10 cellular contexts compared by ENCODE assay signal in genomic region chr6:42260424-42260888, GRCh38. TPM values are rescaled to one million over a fixed set of nuclear protein-coding genes. Genes with fewer than 3 reads are reported as not detected.
DNase-seq lines count a peak whose midpoint lies in the region; ATAC-seq, FAIRE-seq and TF ChIP-seq lines count a peak whose summit lies in the region.
"Had no signal": no experiment of that assay in that cellular context is flagged by ENCODE, and none has a peak within 500 bp of the region (broad histone marks: within the 10 kb centered on the region; RNA-seq: fewer than 3 reads in every experiment).

No MANE protein-coding gene starts in this region.

- peaks cover 11% of the 10 kb centered on the region for H3K4me1 ChIP-seq in A549
- peaks cover 19% of the 10 kb centered on the region for H3K4me1 ChIP-seq in lower lobe of right lung

- no peak for TF ChIP-seq POLR2A in A549 (IDR thresholded peaks at IDR 0.05; ENCODE audit: low read length)

- H3K9me3 Mint-ChIP-seq in activated CD8-positive, alpha-beta T cell treated with anti-CD3 and anti-CD28 coated beads, Interleukin-2, amount 10 ng/mL, durations not matched to agents 7 days and 5 days (ENCODE audit: insufficient read depth) = no peaks in the 10 kb centered on the region

- CTCF ChIA-PET in A549 (lab: Yijun Ruan, JAX) = interaction anchor here (0.6 to 4.2 kb wide), 15 partner anchors 9 to 287 kb away, joined by 3 to 33 read pairs (median 4); no protein-coding TSS in a partner anchor
- CTCF ChIA-PET in activated CD8-positive, alpha-beta T cell treated with anti-CD3 and anti-CD28 coated beads, Interleukin-2, amount 10 ng/mL, durations not matched to agents 7 days and 5 days (lab: Charles Lee) = interaction anchor here (0.6 to 5.6 kb wide), 20 partner anchors 9 to 291 kb away, joined by 3 to 87 read pairs (median 3); partner anchors contain the start of genes MRPS10 and TRERF1

- DNase-seq in A549 (ENCODE audit: low read depth in 1 of 2, low spot score in 1 of 2) = peak; percentile 40 to 59
- DNase-seq in HT-29 (ENCODE audit: low spot score) = peak; percentile 15
- no peak for DNase-seq in activated CD8-positive, alpha-beta T cell treated with anti-CD3 and anti-CD28 coated beads, Interleukin-2, amount 10 ng/mL, durations not matched to agents 7 days and 5 days
- no peak for DNase-seq in lower lobe of right lung
- no peak for DNase-seq in posterior cingulate gyrus
- DNase-seq: amygdala, SW 1271 had no signal

- H3K27ac ChIP-seq in A549 (peak overlapping the region; percentile 43 to 72; a peak in 5 of 6 replicates), lower lobe of right lung (peak overlapping the region; percentile 56)

- no peaks in the 10 kb centered on the region for H3K27me3 Mint-ChIP-seq in activated CD8-positive, alpha-beta T cell treated with anti-CD3 and anti-CD28 coated beads, Interleukin-2, amount 10 ng/mL, durations not matched to agents 7 days and 5 days (ENCODE audit: low read depth)

- no peaks in the 10 kb centered on the region for H3K27me3 ChIP-seq in lower lobe of right lung (ENCODE audit: low read depth)

- POLR2A ChIA-PET in A549 (lab: Yijun Ruan, JAX) = interaction anchor here (1.2 kb wide), 1 partner anchor 192 kb away, joined by 3 read pairs; the partner anchor contains the start of gene TRERF1
- POLR2A ChIA-PET in activated CD8-positive, alpha-beta T cell treated with anti-CD3 and anti-CD28 coated beads, Interleukin-2, amount 10 ng/mL, durations not matched to agents 7 days and 5 days (lab: Charles Lee) = interaction anchor here (0.8 to 1.1 kb wide), 3 partner anchors 107 to 287 kb away, joined by 3 to 4 read pairs (median 3); no protein-coding TSS in a partner anchor

- H3K4me2 ChIP-seq in A549 = peak overlapping the region; percentile 8; the same call in 2 of the 3 replicates

- no peak overlapping the region for H3K4me3 Mint-ChIP-seq in activated CD8-positive, alpha-beta T cell treated with anti-CD3 and anti-CD28 coated beads, Interleukin-2, amount 10 ng/mL, durations not matched to agents 7 days and 5 days

- no peaks in the 10 kb centered on the region for H3K9me3 ChIP-seq in A549
- no peaks in the 10 kb centered on the region for H3K9me3 ChIP-seq in lower lobe of right lung

- intact Hi-C loops in lower lobe of right lung (cut with DNase I) = no loop called here
- intact Hi-C loops in posterior cingulate gyrus (cut with DNase I) = no loop called here

- ATAC-seq in A549 (peak; percentile 52 to 88; a peak in 5 of 6 replicates), lower lobe of right lung (peak; percentile 35 to 54), GM21723 (IDR thresholded peaks at IDR 0.05; ENCODE audit: unreplicated experiment) (no peak), HG02840 (IDR thresholded peaks at IDR 0.05; ENCODE audit: low FRiP score, unreplicated experiment) (no peak), GM21381 (IDR thresholded peaks at IDR 0.05; ENCODE audit: unreplicated experiment) (no peak)
- ATAC-seq in activated CD8-positive, alpha-beta T cell treated with anti-CD3 and anti-CD28 coated beads, Interleukin-2, amount 10 ng/mL, durations not matched to agents 7 days and 5 days = peak; percentile 17

- no peak for TF ChIP-seq EP300 in A549 (IDR thresholded peaks at IDR 0.05)

- peak overlapping the region; percentile 68 for H3K27ac Mint-ChIP-seq in activated CD8-positive, alpha-beta T cell treated with anti-CD3 and anti-CD28 coated beads, Interleukin-2, amount 10 ng/mL, durations not matched to agents 7 days and 5 days

- TF ChIP-seq CTCF in A549 (IDR thresholded peaks at IDR 0.05) (no peak), lower lobe of right lung (IDR thresholded peaks at IDR 0.05) (no peak)

- no peak for TF ChIP-seq RAD21 in A549 (conservative IDR thresholded peaks at IDR 0.05 in 1 of 2, IDR thresholded peaks at IDR 0.05 in 1 of 2)

- no peak for FAIRE-seq in A549 (lab: Jason Lieb, UNC)

- peaks cover 11% of the 10 kb centered on the region for H3K4me1 Mint-ChIP-seq in activated CD8-positive, alpha-beta T cell treated with anti-CD3 and anti-CD28 coated beads, Interleukin-2, amount 10 ng/mL, durations not matched to agents 7 days and 5 days (ENCODE audit: low read depth)

- H3K36me3 ChIP-seq in lower lobe of right lung = peaks cover 8% of the 10 kb centered on the region

- WGBS in A549 (ENCODE audit: missing lambda C conversion rate) = 52% methylated on average over 7 of the region's 7 CpGs

- peaks cover 11% of the 10 kb centered on the region for H3K36me3 Mint-ChIP-seq in activated CD8-positive, alpha-beta T cell treated with anti-CD3 and anti-CD28 coated beads, Interleukin-2, amount 10 ng/mL, durations not matched to agents 7 days and 5 days (ENCODE audit: low read depth)

- H3K4me3 ChIP-seq in A549 (no peak overlapping the region), lower lobe of right lung (no peak overlapping the region)

TF ChIP-seq in A549, 52 proteins besides CTCF, POLR2A, EP300 and RAD21:
- TF ChIP-seq, protein P1, sequence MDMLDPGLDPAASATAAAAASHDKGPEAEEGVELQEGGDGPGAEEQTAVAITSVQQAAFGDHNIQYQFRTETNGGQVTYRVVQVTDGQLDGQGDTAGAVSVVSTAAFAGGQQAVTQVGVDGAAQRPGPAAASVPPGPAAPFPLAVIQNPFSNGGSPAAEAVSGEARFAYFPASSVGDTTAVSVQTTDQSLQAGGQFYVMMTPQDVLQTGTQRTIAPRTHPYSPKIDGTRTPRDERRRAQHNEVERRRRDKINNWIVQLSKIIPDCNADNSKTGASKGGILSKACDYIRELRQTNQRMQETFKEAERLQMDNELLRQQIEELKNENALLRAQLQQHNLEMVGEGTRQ (IDR thresholded peaks at IDR 0.05) = peak; percentile 92
- no peak for TF ChIP-seq FOSB (CRISPR knock-in tag; IDR thresholded peaks at IDR 0.05)
TF ChIP-seq in A549: peak in this region for 1.

RNA-seq across cellular contexts. Expression of gene MRPS10, which starts 42.8 kb away (rescaled TPM):
- 41.7 and 60.7 TPM in 2 replicates for polyA plus RNA-seq in A549 (2011; rRNA removed)
- polyA plus RNA-seq in A549 (2012; cell fraction: cytosol; rRNA removed) = 17.3 and 18.9 TPM in 2 replicates
- 3.7 and 5.0 TPM in 2 replicates for polyA plus RNA-seq in A549 (2012; cell fraction: nucleus; rRNA removed)
- polyA plus RNA-seq in A549 (2017; fragmentation: RNase III; extraction: RNeasy Plus Mini Kit Qiagen cat#74134 plus additional on column Dnase treatment) = 31.4 to 33.9 TPM (median 31.5 TPM) in 3 replicates
- polyA minus RNA-seq in A549 (2011; rRNA and poly(A)+ RNA removed) = 8.0 and 8.4 TPM in 2 replicates
- 24.2 and 24.7 TPM in 2 replicates for total RNA-seq in HT-29 (2014; rRNA removed; shearing (Covaris generic))
- 10 to 100 TPM; 32.6 to 33.8 TPM for total RNA-seq in activated CD8-positive, alpha-beta T cell treated with anti-CD3 and anti-CD28 coated beads, Interleukin-2, amount 10 ng/mL, durations not matched to agents 7 days and 5 days
- 23.6 TPM for total RNA-seq in lower lobe of right lung

Comparison
In these comparisons a context has a peak if more than half of its experiments do, and no peak if none do; other contexts are left out.
1. ATAC-seq: peak in A549 (2 of 2), activated CD8-positive, alpha-beta T cell treated with anti-CD3 and anti-CD28 coated beads, Interleukin-2, amount 10 ng/mL, durations not matched to agents 7 days and 5 days (single experiment) and lower lobe of right lung (2 of 2); none in GM21723 (single experiment), HG02840 (single experiment) and GM21381 (single experiment).
2. DNase-seq: peak in A549 (2 of 2) and HT-29 (single experiment); none in activated CD8-positive, alpha-beta T cell treated with anti-CD3 and anti-CD28 coated beads, Interleukin-2, amount 10 ng/mL, durations not matched to agents 7 days and 5 days (single experiment), lower lobe of right lung (single experiment) and posterior cingulate gyrus (0 of 10).